In the genomic region with DNA sequence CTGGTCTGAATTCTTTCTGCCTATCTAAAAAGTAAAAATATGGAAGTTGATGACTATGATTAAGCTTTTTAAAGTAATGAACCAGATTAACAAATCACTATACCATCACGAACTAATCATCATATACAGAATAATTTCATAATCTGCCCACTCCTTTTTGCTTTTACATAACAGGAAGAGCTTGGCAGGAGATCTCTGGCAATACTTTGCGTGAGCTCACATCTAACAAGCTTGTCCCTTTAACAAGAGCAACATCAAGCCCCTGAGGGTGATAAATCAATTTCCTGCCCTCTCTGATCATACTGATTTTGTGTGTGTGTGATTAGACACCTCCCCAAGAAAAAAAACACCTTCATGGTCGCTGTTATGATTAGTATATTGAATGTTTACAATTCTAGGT, we compare ENCODE assay signal across 13 cellular contexts.
A peak's percentile ranks its signal among the peaks of the same experiment; 100 is the strongest.
DNase-seq lines count a peak whose midpoint lies in the region; ATAC-seq and TF ChIP-seq lines count a peak whose summit lies in the region.
"Had no signal": no experiment of that assay in that cellular context is flagged by ENCODE, and none has a peak within 500 bp of the region (broad histone marks: within the 10 kb centered on the region; RNA-seq: fewer than 3 reads in every experiment).

No MANE protein-coding gene starts in this region.

- H3K4me2 ChIP-seq in PC-9, result peak overlapping the region; percentile 58
- H3K4me2 ChIP-seq: KMS-11 had no signal

- H3K27ac ChIP-seq in PC-9, result peak overlapping the region; percentile 86
- no peak overlapping the region for H3K27ac ChIP-seq in naive thymus-derived CD4-positive, alpha-beta T cell (ENCODE audit: low read depth, low read length)
- no peak overlapping the region for H3K27ac ChIP-seq in endodermal cell (ENCODE audit: low read depth, low read length)
- H3K27ac ChIP-seq: KMS-11 had no signal

- H3K9me3 ChIP-seq in PC-9 (ENCODE audit: insufficient read depth, low read depth), result peaks cover 3% of the 10 kb centered on the region
- H3K9me3 ChIP-seq in naive thymus-derived CD4-positive, alpha-beta T cell (ENCODE audit: control insufficient read depth in 2 of 3, low read length in 3 of 3), result no peaks in the 10 kb centered on the region
- H3K9me3 ChIP-seq in endodermal cell (ENCODE audit: control insufficient read depth, low read length), result no peaks in the 10 kb centered on the region

- TF ChIP-seq CTCF in PC-9 (conservative IDR thresholded peaks at IDR 0.05) (no peak), epithelial cell of esophagus (IDR thresholded peaks at IDR 0.05; ENCODE audit: insufficient read depth, low read depth, low read length, missing control alignments) (no peak), endodermal cell (conservative IDR thresholded peaks at IDR 0.05) (no peak)

- H3K4me1 ChIP-seq in PC-9 (replicated peaks; ENCODE audit: insufficient read depth) (peaks cover 63% of the 10 kb centered on the region), endodermal cell (ENCODE audit: control insufficient read depth, insufficient read depth, low read length) (peaks cover 3% of the 10 kb centered on the region)
- peaks cover 5 to 22% of the 10 kb centered on the region in 2 donors for H3K4me1 ChIP-seq in naive thymus-derived CD4-positive, alpha-beta T cell (ENCODE audit: control insufficient read depth in 2 of 2, insufficient read depth in 2 of 2, low read length in 2 of 2)

- intact Hi-C loops in PC-9 (cut with micrococcal nuclease; ENCODE audit: unreplicated experiment), result no loop called here
- intact Hi-C loops in naive thymus-derived CD4-positive, alpha-beta T cell (cut with micrococcal nuclease), result no loop called here
- intact Hi-C loops in head of caudate nucleus (cut with DNase I), result no loop called here

- no peaks in the 10 kb centered on the region for H3K27me3 Mint-ChIP-seq in naive thymus-derived CD4-positive, alpha-beta T cell
- no peaks in the 10 kb centered on the region for H3K27me3 Mint-ChIP-seq in endodermal cell (ENCODE audit: insufficient read depth)

- CTCF ChIA-PET in PC-9 (lab: Charles Lee), result no interaction called here
- CTCF ChIA-PET in naive thymus-derived CD4-positive, alpha-beta T cell (lab: Charles Lee), result no interaction called here

- H3K9me3 Mint-ChIP-seq in naive thymus-derived CD4-positive, alpha-beta T cell, result no peaks in the 10 kb centered on the region
- H3K9me3 Mint-ChIP-seq in endodermal cell, result no peaks in the 10 kb centered on the region
- H3K9me3 Mint-ChIP-seq: activated T-helper 2 cell treated with anti-CD3 and anti-CD28 coated beads, Interferon-gamma antibody, Interleukin-2, Interleukin-4, amounts not matched to agents 10 μg/mL and 5 μg/mL and 100 μg/mL, durations not matched to agents 14 hours and 24 hours and 36 hours; mesothelial cell of epicardium had no signal

- H4K20me1 ChIP-seq in PC-9 (ENCODE audit: insufficient read depth), result no peaks in the 10 kb centered on the region

- ATAC-seq in naive thymus-derived CD4-positive, alpha-beta T cell, result peak; percentile 63
- ATAC-seq in GM18873 (IDR thresholded peaks at IDR 0.05; ENCODE audit: low FRiP score, unreplicated experiment) (no peak), GM21528 (IDR thresholded peaks at IDR 0.05; ENCODE audit: low FRiP score, unreplicated experiment) (no peak)

- peaks cover 97% of the 10 kb centered on the region for H3K79me2 ChIP-seq in PC-9 (ENCODE audit: low read depth)

- no peak overlapping the region for H2AFZ ChIP-seq in PC-9

- H3K27ac Mint-ChIP-seq in naive thymus-derived CD4-positive, alpha-beta T cell, result peak overlapping the region in 1 of 9 donors; percentile 75
- no peak overlapping the region for H3K27ac Mint-ChIP-seq in endodermal cell
- H3K27ac Mint-ChIP-seq: activated T-helper 2 cell treated with anti-CD3 and anti-CD28 coated beads, Interferon-gamma antibody, Interleukin-2, Interleukin-4, amounts not matched to agents 10 μg/mL and 5 μg/mL and 100 μg/mL, durations not matched to agents 14 hours and 24 hours and 36 hours; mesothelial cell of epicardium had no signal

- H3K27me3 ChIP-seq in PC-9 (ENCODE audit: insufficient read depth, low read depth) (no peaks in the 10 kb centered on the region), endodermal cell (ENCODE audit: control insufficient read depth, insufficient read depth, low read length, poor library complexity, severe bottlenecking) (no peaks in the 10 kb centered on the region)
- no peaks in the 10 kb centered on the region for H3K27me3 ChIP-seq in naive thymus-derived CD4-positive, alpha-beta T cell (ENCODE audit: control insufficient read depth in 2 of 2, insufficient read depth in 2 of 2, low read length in 2 of 2)

- peaks cover 34% of the 10 kb centered on the region for H3F3A ChIP-seq in PC-9 (ENCODE audit: insufficient read depth, low read depth)

- no peak overlapping the region for H3K4me3 Mint-ChIP-seq in naive thymus-derived CD4-positive, alpha-beta T cell
- no peak overlapping the region for H3K4me3 Mint-ChIP-seq in endodermal cell
- H3K4me3 Mint-ChIP-seq: mesothelial cell of epicardium had no signal

- peaks cover 2 to 52% (median 16%) of the 10 kb centered on the region in 5 donors for H3K36me3 Mint-ChIP-seq in naive thymus-derived CD4-positive, alpha-beta T cell
- no peaks in the 10 kb centered on the region for H3K36me3 Mint-ChIP-seq in endodermal cell (ENCODE audit: low read depth)

- WGBS in endodermal cell (ENCODE audit: insufficient coverage in 1 of 2, insufficient read length in 1 of 2), 2 experiments, result 92 to 100% methylated on average over 1 to 3 of the region's 3 CpGs

- no TSS peak for BruUV-seq in PC-9 (replicated peaks; lab: Mats Ljungman, UMichigan)

- DNase-seq in CD1c-positive myeloid dendritic cell (ENCODE audit: extremely low spot score), result peak; percentile 80
- no peak for DNase-seq in PC-9
- DNase-seq in epithelial cell of esophagus (ENCODE audit: low read depth), result peak; percentile 83
- DNase-seq in naive thymus-derived CD4-positive, alpha-beta T cell, result no peak
- no peak for DNase-seq in endodermal cell
- no peak for DNase-seq in head of caudate nucleus
- DNase-seq: right cardiac atrium, Right ventricle myocardium superior had no signal

- H3K9me2 ChIP-seq in PC-9 (ENCODE audit: insufficient read depth), result no peaks in the 10 kb centered on the region

- H3K4me1 Mint-ChIP-seq in naive thymus-derived CD4-positive, alpha-beta T cell, result peaks cover 13 to 65% (median 36%) of the 10 kb centered on the region in 7 donors
- H3K4me1 Mint-ChIP-seq in endodermal cell, result peaks cover 4% of the 10 kb centered on the region

- POLR2A ChIA-PET in PC-9 (lab: Charles Lee; ENCODE audit: unreplicated experiment), result interaction anchor here (0.6 kb wide), 2 partner anchors 95 to 135 kb away, joined by 3 to 7 read pairs; no protein-coding TSS in a partner anchor
- POLR2A ChIA-PET in naive thymus-derived CD4-positive, alpha-beta T cell (lab: Charles Lee), result no interaction called here

- no peak overlapping the region for H3K9ac ChIP-seq in endodermal cell (ENCODE audit: extremely low read depth, low read length, poor library complexity, severe bottlenecking)
- H3K9ac ChIP-seq: KMS-11 had no signal

- no peak overlapping the region for H3K4me3 ChIP-seq in PC-9
- H3K4me3 ChIP-seq in epithelial cell of esophagus (ENCODE audit: low read length), result no peak overlapping the region
- no peak overlapping the region for H3K4me3 ChIP-seq in naive thymus-derived CD4-positive, alpha-beta T cell (ENCODE audit: low read length)
- no peak overlapping the region for H3K4me3 ChIP-seq in endodermal cell (ENCODE audit: low read length)

- H3K36me3 ChIP-seq in PC-9 (ENCODE audit: low read depth) (peaks cover 39% of the 10 kb centered on the region), endodermal cell (ENCODE audit: control insufficient read depth, insufficient read depth, low read length) (no peaks in the 10 kb centered on the region)
- no peaks in the 10 kb centered on the region for H3K36me3 ChIP-seq in naive thymus-derived CD4-positive, alpha-beta T cell (ENCODE audit: control insufficient read depth in 2 of 3, insufficient read depth in 3 of 3, low read length in 3 of 3)

Comparison
In these comparisons a context has a peak if more than half of its experiments do, and no peak if none do; other contexts are left out.
1. DNase-seq: peak in CD1c-positive myeloid dendritic cell (single experiment) and epithelial cell of esophagus (single experiment); none in PC-9 (0 of 2), naive thymus-derived CD4-positive, alpha-beta T cell (0 of 9), endodermal cell (single experiment) and head of caudate nucleus (0 of 42).